10 cellular contexts compared by ENCODE assay signal in genomic region chr1:228073870-228074545, GRCh38. TPM values are rescaled to one million over a fixed set of nuclear protein-coding genes. Genes with fewer than 3 reads are reported as not detected.
A peak's percentile ranks its signal among the peaks of the same experiment; 100 is the strongest.
DNase-seq lines count a peak whose midpoint lies in the region; ATAC-seq, FAIRE-seq and TF ChIP-seq lines count a peak whose summit lies in the region.
"Had no signal": no experiment of that assay in that cellular context is flagged by ENCODE, and none has a peak within 500 bp of the region (broad histone marks: within the 10 kb centered on the region; RNA-seq: fewer than 3 reads in every experiment).

No MANE protein-coding gene starts in this region.

- TF ChIP-seq POLR2A in H54 (IDR thresholded peaks at IDR 0.05; ENCODE audit: low read depth, low read length) = no peak

- ATAC-seq in left lobe of liver (no peak), GM21576 (IDR thresholded peaks at IDR 0.05; ENCODE audit: unreplicated experiment) (no peak)

- peaks cover 2% of the 10 kb centered on the region for H3K27me3 Mint-ChIP-seq in HFFc6 (ENCODE audit: insufficient read depth)

- peak; percentile 64 for TF ChIP-seq CTCF in HFFc6 (IDR thresholded peaks at IDR 0.05)

- no peaks in the 10 kb centered on the region for H3K36me3 Mint-ChIP-seq in HFFc6 (ENCODE audit: low read depth)

- no peak overlapping the region for H3K27ac Mint-ChIP-seq in HFFc6

- FAIRE-seq in H54 (lab: Jason Lieb, UNC) = no peak
- FAIRE-seq: astrocyte had no signal

- H3K4me3 Mint-ChIP-seq in HFFc6 = no peak overlapping the region

- DNase-seq in COLO668 (lab: John Stamatoyannopoulos, UW; ENCODE audit: unreplicated experiment) (peak; percentile 29), HFFc6 (no peak), SK-N-DZ (ENCODE audit: low spot score) (peak; percentile 73), left lobe of liver (ENCODE audit: low spot score) (peak; percentile 36), GOT3 (lab: John Stamatoyannopoulos, UW) (no peak), NCI-H1694 treated with DMSO at 0.1 percent for 48 hours (lab: John Stamatoyannopoulos, UW) (no peak), H54 (ENCODE audit: insufficient read length, low spot score) (no peak)
- DNase-seq: NCI-H2029 had no signal

- no peaks in the 10 kb centered on the region for H3K9me3 Mint-ChIP-seq in HFFc6

- peaks cover 6% of the 10 kb centered on the region; the same call in 1 of the 2 replicates for H3K4me1 Mint-ChIP-seq in HFFc6 (ENCODE audit: low read depth)

RNA-seq across cellular contexts. Expression of gene ARF1, which starts 8.5 kb away (rescaled TPM):
- 100 to 1,000 TPM; 578 to 615 (median 590) TPM for total RNA-seq in HFFc6 (2021; fragmentation: NEBNext Ultra II Directional; extraction: Animal tissue kit (Norgen Biotek cat#: 25700))
- polyA plus RNA-seq in SK-N-DZ (2014; cell fraction: cytosol; rRNA removed) = 153 and 169 TPM in 2 replicates
- 86.2 and 120 TPM in 2 replicates for polyA plus RNA-seq in SK-N-DZ (2014; cell fraction: nucleus; rRNA removed)
- total RNA-seq in left lobe of liver = 172 TPM

RNA-seq across cellular contexts. Expression of gene C1orf35, which starts 29.1 kb away (rescaled TPM):
- total RNA-seq in HFFc6 (2021; fragmentation: NEBNext Ultra II Directional; extraction: Animal tissue kit (Norgen Biotek cat#: 25700)) = 10 to 100 TPM; 10.4 to 17.2 (median 12.5) TPM
- 20.2 and 20.7 TPM in 2 replicates for polyA plus RNA-seq in SK-N-DZ (2014; cell fraction: cytosol; rRNA removed)
- 76.0 and 86.4 TPM in 2 replicates for polyA plus RNA-seq in SK-N-DZ (2014; cell fraction: nucleus; rRNA removed)
- total RNA-seq in left lobe of liver = 6.9 TPM

RNA-seq across cellular contexts. Expression of gene MRPL55, which starts 35.1 kb away (rescaled TPM):
- total RNA-seq in HFFc6 (2021; fragmentation: NEBNext Ultra II Directional; extraction: Animal tissue kit (Norgen Biotek cat#: 25700)) = 10 to 100 TPM; 48.3 to 55.4 (median 49.6) TPM
- 93.2 and 126 TPM in 2 replicates for polyA plus RNA-seq in SK-N-DZ (2014; cell fraction: cytosol; rRNA removed)
- polyA plus RNA-seq in SK-N-DZ (2014; cell fraction: nucleus; rRNA removed) = 96.9 and 161 TPM in 2 replicates
- 38.0 TPM for total RNA-seq in left lobe of liver

Comparison
In these comparisons a context has a peak if more than half of its experiments do, and no peak if none do; other contexts are left out.
1. DNase-seq: peak in COLO668 (single experiment), SK-N-DZ (single experiment) and left lobe of liver (single experiment); none in HFFc6 (single experiment), GOT3 (single experiment), NCI-H1694 treated with DMSO at 0.1 percent for 48 hours (single experiment) and H54 (single experiment).